Comparison of ENCODE assay signal across 22 cellular contexts in the genomic region with DNA sequence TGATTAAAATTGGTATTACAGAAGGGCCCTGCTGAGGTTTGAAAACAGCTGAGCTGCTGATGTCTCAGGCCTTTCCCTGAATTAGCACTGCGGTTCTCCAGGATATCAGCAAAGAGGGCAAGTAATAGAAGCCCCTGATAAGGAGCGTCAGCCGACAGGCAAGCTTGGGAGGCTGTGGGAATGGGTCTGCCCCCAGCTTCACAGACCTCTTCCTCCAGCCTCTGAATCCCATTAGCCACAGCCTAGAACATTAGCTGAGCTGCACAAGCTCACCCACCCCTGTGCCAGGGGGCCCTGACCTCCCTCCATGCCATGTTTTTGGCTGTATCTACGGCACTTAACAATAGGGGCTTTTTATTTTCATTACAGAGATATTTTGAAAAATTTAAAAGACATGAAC. TPM values are rescaled to one million over a fixed set of nuclear protein-coding genes. Genes with fewer than 3 reads are reported as not detected.
DNase-seq lines count a peak whose midpoint lies in the region; ATAC-seq and TF ChIP-seq lines count a peak whose summit lies in the region.
"Had no signal": no experiment of that assay in that cellular context is flagged by ENCODE, and none has a peak within 500 bp of the region (broad histone marks: within the 10 kb centered on the region; RNA-seq: fewer than 3 reads in every experiment).

No MANE protein-coding gene starts in this region.

- intact Hi-C loops in MCF 10A (cut with micrococcal nuclease) = no loop called here
- intact Hi-C loops in breast epithelium (cut with DNase I; ENCODE audit: low total_unique reads) = no loop called here

- H3K27me3 ChIP-seq in breast epithelium = no peaks in the 10 kb centered on the region

- H3K27me3 Mint-ChIP-seq in MCF 10A (ENCODE audit: insufficient read depth, unreplicated experiment) = no peaks in the 10 kb centered on the region
- peaks cover 2% of the 10 kb centered on the region for H3K27me3 Mint-ChIP-seq in endothelial cell (ENCODE audit: unreplicated experiment)
- no peaks in the 10 kb centered on the region for H3K27me3 Mint-ChIP-seq in natural killer cell treated with Interleukin-12 subunit alpha and Interleukin-12 subunit beta and Interleukin-15 and Interleukin-18, amount 100 ng/mL, for 72 hours

- H3K27ac Mint-ChIP-seq in MCF 10A (ENCODE audit: low read depth, unreplicated experiment) = peak overlapping the region; percentile 24
- H3K27ac Mint-ChIP-seq in endothelial cell (ENCODE audit: unreplicated experiment) = no peak overlapping the region
- peak overlapping the region; percentile 32 for H3K27ac Mint-ChIP-seq in stimulated activated effector memory CD8-positive, alpha-beta T cell treated with anti-CD3 and anti-CD28 coated beads, Interleukin-12 subunit alpha, Interleukin-12 subunit beta, amount 100 ng/mL, for 72 hours
- no peak overlapping the region for H3K27ac Mint-ChIP-seq in natural killer cell treated with Interleukin-12 subunit alpha and Interleukin-12 subunit beta and Interleukin-15 and Interleukin-18, amount 100 ng/mL, for 72 hours

- DNase-seq in MCF 10A (ENCODE audit: unreplicated experiment) = no peak
- DNase-seq in breast epithelium (ENCODE audit: low spot score in 2 of 2) = no peak
- peak; percentile 86 for DNase-seq in SK-N-DZ (ENCODE audit: low spot score)
- no peak for DNase-seq in endothelial cell (ENCODE audit: low spot score)
- no peak for DNase-seq in stimulated activated effector memory CD8-positive, alpha-beta T cell treated with anti-CD3 and anti-CD28 coated beads, Interleukin-12 subunit alpha, Interleukin-12 subunit beta, amount 100 ng/mL, for 72 hours (ENCODE audit: low spot score in 2 of 2)
- DNase-seq in natural killer cell treated with Interleukin-12 subunit alpha and Interleukin-12 subunit beta and Interleukin-15 and Interleukin-18, amount 100 ng/mL, for 72 hours (ENCODE audit: low spot score) = no peak
- DNase-seq in NCI-H446 treated with DMSO at 0.1 percent for 48 hours (lab: John Stamatoyannopoulos, UW) = no peak
- DNase-seq: AML-193, DMS79, H7, IMR-90, NCI-H1105, NCI-H2029, NCI-H510A treated with DMSO at 0.1 percent for 48 hours, NCI-H774, SHP77 had no signal

- H3K9me3 Mint-ChIP-seq in MCF 10A (ENCODE audit: unreplicated experiment) = peaks cover 4% of the 10 kb centered on the region
- no peaks in the 10 kb centered on the region for H3K9me3 Mint-ChIP-seq in endothelial cell (ENCODE audit: unreplicated experiment)
- H3K9me3 Mint-ChIP-seq in stimulated activated effector memory CD8-positive, alpha-beta T cell treated with anti-CD3 and anti-CD28 coated beads, Interleukin-12 subunit alpha, Interleukin-12 subunit beta, amount 100 ng/mL, for 72 hours = no peaks in the 10 kb centered on the region
- no peaks in the 10 kb centered on the region for H3K9me3 Mint-ChIP-seq in natural killer cell treated with Interleukin-12 subunit alpha and Interleukin-12 subunit beta and Interleukin-15 and Interleukin-18, amount 100 ng/mL, for 72 hours

- TF ChIP-seq CTCF in MCF 10A (IDR thresholded peaks at IDR 0.05; ENCODE audit: unreplicated experiment) = no peak
- no peak for TF ChIP-seq CTCF in breast epithelium (IDR thresholded peaks at IDR 0.05)
- TF ChIP-seq CTCF in endothelial cell (IDR thresholded peaks at IDR 0.05; ENCODE audit: unreplicated experiment) = no peak

- H3K4me1 Mint-ChIP-seq in MCF 10A (ENCODE audit: insufficient read depth, unreplicated experiment) (no peaks in the 10 kb centered on the region), endothelial cell (ENCODE audit: unreplicated experiment) (peaks cover 17% of the 10 kb centered on the region)
- peaks cover under 1% of the 10 kb centered on the region for H3K4me1 Mint-ChIP-seq in stimulated activated effector memory CD8-positive, alpha-beta T cell treated with anti-CD3 and anti-CD28 coated beads, Interleukin-12 subunit alpha, Interleukin-12 subunit beta, amount 100 ng/mL, for 72 hours
- peaks cover 6 to 9% of the 10 kb centered on the region in 2 donors for H3K4me1 Mint-ChIP-seq in natural killer cell treated with Interleukin-12 subunit alpha and Interleukin-12 subunit beta and Interleukin-15 and Interleukin-18, amount 100 ng/mL, for 72 hours (ENCODE audit: low read depth in 2 of 2)

- ATAC-seq in stimulated activated effector memory CD8-positive, alpha-beta T cell treated with anti-CD3 and anti-CD28 coated beads, Interleukin-12 subunit alpha, Interleukin-12 subunit beta, amount 100 ng/mL, for 72 hours = no peak
- no peak for ATAC-seq in natural killer cell treated with Interleukin-12 subunit alpha and Interleukin-12 subunit beta and Interleukin-15 and Interleukin-18, amount 100 ng/mL, for 72 hours
- no peak for ATAC-seq in HG02938 (IDR thresholded peaks at IDR 0.05; ENCODE audit: unreplicated experiment)

- peaks cover 3% of the 10 kb centered on the region for H3K36me3 ChIP-seq in breast epithelium

- H3K4me3 Mint-ChIP-seq in MCF 10A (ENCODE audit: unreplicated experiment) (no peak overlapping the region), endothelial cell (ENCODE audit: unreplicated experiment) (peak overlapping the region; percentile 6)
- no peak overlapping the region for H3K4me3 Mint-ChIP-seq in stimulated activated effector memory CD8-positive, alpha-beta T cell treated with anti-CD3 and anti-CD28 coated beads, Interleukin-12 subunit alpha, Interleukin-12 subunit beta, amount 100 ng/mL, for 72 hours
- no peak overlapping the region for H3K4me3 Mint-ChIP-seq in natural killer cell treated with Interleukin-12 subunit alpha and Interleukin-12 subunit beta and Interleukin-15 and Interleukin-18, amount 100 ng/mL, for 72 hours

- H3K9me3 ChIP-seq in breast epithelium = no peaks in the 10 kb centered on the region

- POLR2A ChIA-PET in MCF 10A (lab: Yijun Ruan, JAX) = no interaction called here

- no peak overlapping the region for H3K4me3 ChIP-seq in breast epithelium
- H3K4me3 ChIP-seq: SK-N-MC had no signal

- no TSS peak for BruUV-seq in MCF 10A (replicated peaks; lab: Mats Ljungman, UMichigan)

- H3K36me3 Mint-ChIP-seq in MCF 10A (ENCODE audit: insufficient read depth, unreplicated experiment) (peaks cover 29% of the 10 kb centered on the region), endothelial cell (ENCODE audit: low read depth, unreplicated experiment) (peaks cover 8% of the 10 kb centered on the region)
- peaks cover 38% of the 10 kb centered on the region for H3K36me3 Mint-ChIP-seq in stimulated activated effector memory CD8-positive, alpha-beta T cell treated with anti-CD3 and anti-CD28 coated beads, Interleukin-12 subunit alpha, Interleukin-12 subunit beta, amount 100 ng/mL, for 72 hours
- peaks cover 5% of the 10 kb centered on the region for H3K36me3 Mint-ChIP-seq in natural killer cell treated with Interleukin-12 subunit alpha and Interleukin-12 subunit beta and Interleukin-15 and Interleukin-18, amount 100 ng/mL, for 72 hours

- CTCF ChIA-PET in MCF 10A (lab: Yijun Ruan, JAX) = interaction anchor here (1.0 to 4.7 kb wide), 10 partner anchors 10 to 225 kb away, joined by 3 to 58 read pairs (median 14); no protein-coding TSS in a partner anchor

- no peak for TF ChIP-seq POLR2A in breast epithelium (IDR thresholded peaks at IDR 0.05)

- no peak overlapping the region for H3K27ac ChIP-seq in breast epithelium
- H3K27ac ChIP-seq: 22Rv1, C4-2B, HL-60, KMS-11, SK-N-MC had no signal

- H3K4me1 ChIP-seq in breast epithelium = no peaks in the 10 kb centered on the region

RNA-seq across cellular contexts. Expression of a gene that starts 59.9 kb away (rescaled TPM):
- total RNA-seq in MCF 10A (2022) = 60.4 and 61.2 TPM in 2 replicates
- 10 to 100 TPM; 18.6 to 18.9 (median 18.7) TPM for total RNA-seq in breast epithelium
- 38.4 and 41.3 TPM in 2 replicates for polyA plus RNA-seq in SK-N-DZ (2014; cell fraction: cytosol; rRNA removed)
- polyA plus RNA-seq in SK-N-DZ (2014; cell fraction: nucleus; rRNA removed) = 24.7 and 41.8 TPM in 2 replicates
- total RNA-seq in endothelial cell (ENCODE audit: unreplicated experiment) = 55.5 TPM
- 10 to 100 TPM; 30.0 to 34.3 TPM for total RNA-seq in natural killer cell treated with Interleukin-12 subunit alpha and Interleukin-12 subunit beta and Interleukin-15 and Interleukin-18, amount 100 ng/mL, for 72 hours

Comparison
In these comparisons a context has a peak if more than half of its experiments do, and no peak if none do; other contexts are left out.
1. H3K27ac Mint-ChIP-seq: peak in MCF 10A (single experiment) and stimulated activated effector memory CD8-positive, alpha-beta T cell treated with anti-CD3 and anti-CD28 coated beads, Interleukin-12 subunit alpha, Interleukin-12 subunit beta, amount 100 ng/mL, for 72 hours (single experiment); none in endothelial cell (single experiment) and natural killer cell treated with Interleukin-12 subunit alpha and Interleukin-12 subunit beta and Interleukin-15 and Interleukin-18, amount 100 ng/mL, for 72 hours (0 of 2).